In genomic region chr13:113106053-113106452, GRCh38 we compare ENCODE assay signal across 24 cellular contexts. TPM values are rescaled to one million over a fixed set of nuclear protein-coding genes. Genes with fewer than 3 reads are reported as not detected.
"Had no signal": no experiment of that assay in that cellular context is flagged by ENCODE, and none has a peak within 500 bp of the region (broad histone marks: within the 10 kb centered on the region; RNA-seq: fewer than 3 reads in every experiment).

No MANE protein-coding gene starts in this region.

- H3K36me3 ChIP-seq: gastroesophageal sphincter, heart left ventricle had no signal

- H3K9me3 ChIP-seq: gastroesophageal sphincter, heart left ventricle, mucosa of descending colon, psoas muscle had no signal

- H3K4me1 ChIP-seq: psoas muscle had no signal

- ATAC-seq: esophagus mucosa, gastroesophageal sphincter, heart left ventricle, left ventricle myocardium superior, psoas muscle had no signal

- H3K4me2 ChIP-seq: smooth muscle cell had no signal

- H3K27me3 Mint-ChIP-seq: activated naive CD8-positive, alpha-beta T cell had no signal

- H3K36me3 Mint-ChIP-seq: activated CD4-positive, alpha-beta memory T cell treated with anti-CD3 and anti-CD28 coated beads for 36 hours; activated naive CD8-positive, alpha-beta T cell; naive B cell had no signal

- H3K4me1 Mint-ChIP-seq: activated B cell treated with CpG ODN at 0.5 μM for 24 hours, naive B cell had no signal

- H3K9me3 Mint-ChIP-seq: activated B cell treated with CpG ODN at 0.5 μM for 24 hours; activated CD4-positive, alpha-beta memory T cell treated with anti-CD3 and anti-CD28 coated beads for 36 hours; activated T-helper 1 cell treated with anti-CD3 and anti-CD28 coated beads, Interleukin-12 subunit alpha, Interleukin-12 subunit beta, Interleukin-2, Interleukin-4 antibody, amounts not matched to agents 30 ng/mL and 10 ng/mL and 1 ng/mL, durations not matched to agents 14 hours and 24 hours and 36 hours; neural crest cell had no signal

- H3K27ac Mint-ChIP-seq: activated B cell treated with CpG ODN at 0.5 μM for 24 hours; activated CD4-positive, alpha-beta memory T cell treated with anti-CD3 and anti-CD28 coated beads for 36 hours; activated naive CD8-positive, alpha-beta T cell; activated T-helper 1 cell treated with anti-CD3 and anti-CD28 coated beads, Interleukin-12 subunit alpha, Interleukin-12 subunit beta, Interleukin-2, Interleukin-4 antibody, amounts not matched to agents 30 ng/mL and 10 ng/mL and 1 ng/mL, durations not matched to agents 14 hours and 24 hours and 36 hours; naive B cell had no signal

- DNase-seq: activated B cell treated with CpG ODN at 0.5 μM for 24 hours; activated CD4-positive, alpha-beta memory T cell treated with anti-CD3 and anti-CD28 coated beads for 36 hours; activated CD4-positive, alpha-beta T cell treated with anti-CD3 and anti-CD28 coated beads for 4 hours; activated T-cell treated with anti-CD3 and anti-CD28 coated beads for 4 hours; amniotic stem cell; effector CD4-positive, alpha-beta T cell; mesenchymal stem cell; naive B cell; stimulated activated CD4-positive, alpha-beta T cell treated with anti-CD3 and anti-CD28 coated beads, Interleukin-4, amount 100 ng/mL, for 1 hour had no signal

- H3K4me3 Mint-ChIP-seq: activated B cell treated with CpG ODN at 0.5 μM for 24 hours; activated CD4-positive, alpha-beta memory T cell treated with anti-CD3 and anti-CD28 coated beads for 36 hours; activated naive CD8-positive, alpha-beta T cell; activated T-helper 1 cell treated with anti-CD3 and anti-CD28 coated beads, Interleukin-12 subunit alpha, Interleukin-12 subunit beta, Interleukin-2, Interleukin-4 antibody, amounts not matched to agents 30 ng/mL and 10 ng/mL and 1 ng/mL, durations not matched to agents 14 hours and 24 hours and 36 hours; naive B cell; neural crest cell had no signal

- H3K27ac ChIP-seq: gastroesophageal sphincter, heart left ventricle, psoas muscle had no signal

- H3K4me3 ChIP-seq: gastroesophageal sphincter, heart left ventricle, mucosa of descending colon, psoas muscle, smooth muscle cell had no signal

RNA-seq across cellular contexts. Expression of gene F7, which starts 0.5 kb away (rescaled TPM):
- total RNA-seq: activated B cell treated with CpG ODN at 0.5 μM for 24 hours; activated T-helper 1 cell treated with anti-CD3 and anti-CD28 coated beads, Interleukin-12 subunit alpha, Interleukin-12 subunit beta, Interleukin-2, Interleukin-4 antibody, amounts not matched to agents 30 ng/mL and 10 ng/mL and 1 ng/mL, durations not matched to agents 14 hours and 24 hours and 36 hours; esophagus mucosa; left ventricle myocardium superior; osteocyte; T-helper 2 cell treated with Interferon-gamma antibody and Interleukin-4, amounts not matched to agents 100 ng/mL and 5 ng/mL, for 36 hours had no signal

RNA-seq across cellular contexts. Expression of gene F10, which starts 16.5 kb away (rescaled TPM):
- total RNA-seq: activated B cell treated with CpG ODN at 0.5 μM for 24 hours; activated CD4-positive, alpha-beta memory T cell treated with anti-CD3 and anti-CD28 coated beads for 36 hours; activated T-helper 1 cell treated with anti-CD3 and anti-CD28 coated beads, Interleukin-12 subunit alpha, Interleukin-12 subunit beta, Interleukin-2, Interleukin-4 antibody, amounts not matched to agents 30 ng/mL and 10 ng/mL and 1 ng/mL, durations not matched to agents 14 hours and 24 hours and 36 hours; T-helper 2 cell treated with Interferon-gamma antibody and Interleukin-4, amounts not matched to agents 100 ng/mL and 5 ng/mL, for 36 hours had no signal

RNA-seq across cellular contexts. Expression of gene PROZ, which starts 52.4 kb away (rescaled TPM):
- total RNA-seq: activated B cell treated with CpG ODN at 0.5 μM for 24 hours; activated CD4-positive, alpha-beta memory T cell treated with anti-CD3 and anti-CD28 coated beads for 36 hours; activated T-helper 1 cell treated with anti-CD3 and anti-CD28 coated beads, Interleukin-12 subunit alpha, Interleukin-12 subunit beta, Interleukin-2, Interleukin-4 antibody, amounts not matched to agents 30 ng/mL and 10 ng/mL and 1 ng/mL, durations not matched to agents 14 hours and 24 hours and 36 hours; cerebellum; esophagus mucosa; gastroesophageal sphincter; heart left ventricle; kidney epithelial cell; left ventricle myocardium superior; mucosa of descending colon; neural crest cell; osteocyte; psoas muscle; smooth muscle cell; urinary bladder had no signal
- polyA plus RNA-seq: heart left ventricle, psoas muscle, smooth muscle cell, urinary bladder had no signal
